Comparison of ENCODE assay signal across 26 cellular contexts in the genomic region with DNA sequence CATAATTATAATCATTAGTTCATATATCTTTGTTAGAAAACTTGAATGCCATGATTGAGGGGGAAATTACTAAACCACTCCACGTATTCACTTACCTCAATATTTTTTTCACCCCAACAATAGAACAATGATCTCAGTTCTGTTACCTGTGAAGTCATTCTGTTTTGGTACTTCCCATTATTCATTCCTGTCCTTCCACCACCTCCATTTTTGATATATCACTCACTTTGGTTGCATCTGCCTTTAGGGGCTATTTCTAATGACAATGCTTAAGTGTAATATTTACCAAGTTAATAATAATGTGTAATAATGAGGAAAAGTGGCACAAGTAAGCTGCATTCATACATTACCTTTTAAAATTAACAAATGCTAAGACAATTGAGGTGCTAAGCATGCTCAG.
"Had no signal": no experiment of that assay in that cellular context is flagged by ENCODE, and none has a peak within 500 bp of the region (broad histone marks: within the 10 kb centered on the region; RNA-seq: fewer than 3 reads in every experiment).

No MANE protein-coding gene starts in this region.

- H3K27ac Mint-ChIP-seq: activated CD4-positive, alpha-beta T cell treated with anti-CD3 and anti-CD28 coated beads, Interleukin-2, amount 10 ng/mL, durations not matched to agents 24 days and 14 days; activated CD8-positive, alpha-beta T cell treated with anti-CD3 and anti-CD28 coated beads for 36 hours; activated naive CD4-positive, alpha-beta T cell treated with anti-CD3 and anti-CD28 coated beads, Interleukin-2, amount 50 U/mL, for 72 hours; activated T-cell treated with anti-CD3 and anti-CD28 coated beads, Interleukin-2, amount 50 U/mL, for 72 hours; activated T-helper 17 cell treated with anti-CD3 and anti-CD28 coated beads, Interleukin-2, amount 50 U/mL, for 72 hours; brain; T-helper 1 cell treated with Interleukin-12 subunit alpha and Interleukin-12 subunit beta and Interleukin-4 antibody, amounts not matched to agents 30 μg/mL and 1 μg/mL, for 36 hours; T-helper 2 cell treated with Interferon-gamma antibody and Interleukin-4, amounts not matched to agents 5 μg/mL and 100 μg/mL, for 36 hours had no signal

- H3K4me3 Mint-ChIP-seq: activated CD4-positive, alpha-beta T cell treated with anti-CD3 and anti-CD28 coated beads, Interleukin-2, amount 10 ng/mL, durations not matched to agents 24 days and 14 days; activated CD8-positive, alpha-beta T cell treated with anti-CD3 and anti-CD28 coated beads for 36 hours; activated T-cell treated with anti-CD3 and anti-CD28 coated beads, Interleukin-2, amount 50 U/mL, for 72 hours; activated T-helper 17 cell treated with anti-CD3 and anti-CD28 coated beads, Interleukin-2, amount 50 U/mL, for 72 hours; brain; T-helper 1 cell treated with Interleukin-12 subunit alpha and Interleukin-12 subunit beta and Interleukin-4 antibody, amounts not matched to agents 30 μg/mL and 1 μg/mL, for 36 hours; T-helper 2 cell treated with Interferon-gamma antibody and Interleukin-4, amounts not matched to agents 5 μg/mL and 100 μg/mL, for 36 hours had no signal

- H3K9me3 Mint-ChIP-seq: activated CD4-positive, alpha-beta T cell treated with anti-CD3 and anti-CD28 coated beads, Interleukin-2, amount 10 ng/mL, durations not matched to agents 24 days and 14 days had no signal

- H3K4me3 ChIP-seq: Peyer's patch, SJSA1 had no signal

- H3K4me1 Mint-ChIP-seq: activated CD4-positive, alpha-beta T cell treated with anti-CD3 and anti-CD28 coated beads, Interleukin-2, amount 10 ng/mL, durations not matched to agents 24 days and 14 days; activated T-helper 17 cell treated with anti-CD3 and anti-CD28 coated beads, Interleukin-2, amount 50 U/mL, for 72 hours; brain had no signal

- H3K27me3 Mint-ChIP-seq: activated CD4-positive, alpha-beta T cell treated with anti-CD3 and anti-CD28 coated beads, Interleukin-2, amount 10 ng/mL, durations not matched to agents 24 days and 14 days; activated CD8-positive, alpha-beta T cell treated with anti-CD3 and anti-CD28 coated beads for 36 hours; activated T-helper 17 cell treated with anti-CD3 and anti-CD28 coated beads, Interleukin-2, amount 50 U/mL, for 72 hours had no signal

- DNase-seq: activated CD4-positive, alpha-beta T cell treated with anti-CD3 and anti-CD28 coated beads, Interleukin-2, amount 10 ng/mL, durations not matched to agents 24 days and 14 days; activated CD4-positive, alpha-beta T cell treated with anti-CD3 and anti-CD28 coated beads, Interleukin-2, amount 50 U/mL, for 4 hours; activated CD8-positive, alpha-beta T cell treated with anti-CD3 and anti-CD28 coated beads for 36 hours; activated gamma-delta T cell; activated naive CD4-positive, alpha-beta T cell treated with Interleukin-2 at 50 U/mL for 16 hours; activated T-cell treated with anti-CD3 and anti-CD28 coated beads, Interleukin-2, amount 50 U/mL, for 1 hour; activated T-cell treated with anti-CD3 and anti-CD28 coated beads, Interleukin-2, amount 50 U/mL, for 72 hours; anterior cingulate cortex; central memory CD4-positive, alpha-beta T cell; NCI-H1092 treated with DMSO at 0.1 percent for 48 hours; NCI-H1436; NCI-H1694; NCI-H1930; NCI-H2081 treated with DMSO at 0.1 percent for 48 hours; NCI-H345; NCI-H526; Peyer's patch; RPMI8226; SHP77 treated with DMSO at 0.1 percent for 48 hours had no signal

- ATAC-seq: activated CD8-positive, alpha-beta T cell treated with anti-CD3 and anti-CD28 coated beads for 36 hours; activated naive CD4-positive, alpha-beta T cell treated with anti-CD3 and anti-CD28 coated beads, Interleukin-2, amount 50 U/mL, for 72 hours; activated T-cell treated with anti-CD3 and anti-CD28 coated beads, Interleukin-2, amount 50 U/mL, for 72 hours; activated T-helper 17 cell treated with anti-CD3 and anti-CD28 coated beads, Interleukin-2, amount 50 U/mL, for 72 hours; PC-3 had no signal
